ENCODE assay signal across 1 cellular context in genomic region chr16:66426112-66427035, GRCh38.
TF ChIP-seq lines count a peak whose summit lies in the region.

No MANE protein-coding gene starts in this region.

TF ChIP-seq in H1, 55 proteins besides CTCF, POLR2A, EP300 and RAD21 (continued from another document):
- TF ChIP-seq, protein P1, sequence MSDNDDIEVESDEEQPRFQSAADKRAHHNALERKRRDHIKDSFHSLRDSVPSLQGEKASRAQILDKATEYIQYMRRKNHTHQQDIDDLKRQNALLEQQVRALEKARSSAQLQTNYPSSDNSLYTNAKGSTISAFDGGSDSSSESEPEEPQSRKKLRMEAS (IDR thresholded peaks at IDR 0.05) = peak; percentile 72
- peak; percentile 58 for TF ChIP-seq E2F6 (IDR thresholded peaks at IDR 0.05)
- TF ChIP-seq BRCA1 (IDR thresholded peaks at IDR 0.05; ENCODE audit: low read depth, low read length) = no peak
- TF ChIP-seq TCF12 (IDR thresholded peaks at IDR 0.05; ENCODE audit: low read depth, low read length) = no peak
- no peak for TF ChIP-seq CHD1 (IDR thresholded peaks at IDR 0.05; ENCODE audit: low read depth, low read length)
- no peak for TF ChIP-seq MAFK (IDR thresholded peaks at IDR 0.05; ENCODE audit: low read depth, low read length)
- TF ChIP-seq EGR1 (IDR thresholded peaks at IDR 0.05; ENCODE audit: borderline replicate concordance, low read depth, low read length) = no peak
- TF ChIP-seq ATF2 (IDR thresholded peaks at IDR 0.05; ENCODE audit: low read length) = no peak
- no peak for TF ChIP-seq KDM1A (IDR thresholded peaks at IDR 0.05; ENCODE audit: borderline replicate concordance, low read length)
- no peak for TF ChIP-seq POU5F1 (IDR thresholded peaks at IDR 0.05; ENCODE audit: low read depth, low read length)
- no peak for TF ChIP-seq RXRA (IDR thresholded peaks at IDR 0.05; ENCODE audit: insufficient read depth, low read depth, low read length)
- TF ChIP-seq SUZ12 (IDR thresholded peaks at IDR 0.05; ENCODE audit: low read length) = peak; percentile 83
- TF ChIP-seq CBX8 (IDR thresholded peaks at IDR 0.05; ENCODE audit: borderline replicate concordance, low read depth, low read length) = no peak
- peak; percentile 77 for TF ChIP-seq EZH2 (IDR thresholded peaks at IDR 0.05; ENCODE audit: low read depth, low read length, severe bottlenecking)
- TF ChIP-seq KDM4A (IDR thresholded peaks at IDR 0.05; ENCODE audit: low read depth, low read length, severe bottlenecking) = peak; percentile 40
